In genomic region chr3:16249336-16249735, GRCh38 we compare ENCODE assay signal across 9 cellular contexts. TPM values are rescaled to one million over a fixed set of nuclear protein-coding genes. Genes with fewer than 3 reads are reported as not detected.
DNase-seq lines count a peak whose midpoint lies in the region; ATAC-seq and TF ChIP-seq lines count a peak whose summit lies in the region.
"Had no signal": no experiment of that assay in that cellular context is flagged by ENCODE, and none has a peak within 500 bp of the region (broad histone marks: within the 10 kb centered on the region; RNA-seq: fewer than 3 reads in every experiment).

No MANE protein-coding gene starts in this region.

- no peaks in the 10 kb centered on the region for H3K27me3 ChIP-seq in upper lobe of right lung

- peak; percentile 32 for TF ChIP-seq CTCF in upper lobe of right lung (IDR thresholded peaks at IDR 0.05)

- peaks cover 20% of the 10 kb centered on the region for H3K4me1 ChIP-seq in upper lobe of right lung

- no peak overlapping the region for H3K4me3 ChIP-seq in upper lobe of right lung
- H3K4me3 ChIP-seq: mucosa of descending colon had no signal

- H3K27ac ChIP-seq in upper lobe of right lung: no peak overlapping the region

- intact Hi-C loops in upper lobe of right lung (cut with DNase I): loop anchor here (5.0 kb wide), 1 partner anchor 197 kb away; no protein-coding TSS in a partner anchor

- no peak overlapping the region for H3K4me3 Mint-ChIP-seq in T-helper 17 cell

- H3K27me3 Mint-ChIP-seq in T-helper 17 cell: no peaks in the 10 kb centered on the region

- no peaks in the 10 kb centered on the region for H3K36me3 ChIP-seq in upper lobe of right lung

- H3K4me1 Mint-ChIP-seq in T-helper 17 cell: peaks cover 10% of the 10 kb centered on the region

- no peak overlapping the region for H3K27ac Mint-ChIP-seq in T-helper 17 cell

- ATAC-seq in upper lobe of right lung (no peak), T-helper 17 cell (no peak)
- ATAC-seq: mucosa of descending colon had no signal

- no peaks in the 10 kb centered on the region for H3K36me3 Mint-ChIP-seq in T-helper 17 cell (ENCODE audit: low read depth)

- peak; percentile 13 for DNase-seq in stimulated activated CD4-positive, alpha-beta T cell treated with anti-CD3 and anti-CD28 coated beads, Interleukin-4, amount 100 ng/mL, for 24 hours
- DNase-seq in stimulated activated CD4-positive, alpha-beta T cell treated with anti-CD3 and anti-CD28 coated beads, Interleukin-12 subunit alpha, Interleukin-12 subunit beta, amount 100 ng/mL, for 4 hours: no peak
- DNase-seq in NCI-H524 treated with DMSO at 0.1 percent for 48 hours (lab: John Stamatoyannopoulos, UW) (peak; percentile 16), dermis blood vessel endothelial cell (peak; percentile 73), upper lobe of right lung (no peak), NCI-H2196 (lab: John Stamatoyannopoulos, UW; ENCODE audit: unreplicated experiment) (no peak), T-helper 17 cell (no peak)
- no peak for DNase-seq in stimulated activated naive CD4-positive, alpha-beta T cell treated with Interleukin-2 at 50 U/mL for 16 hours (lab: John Stamatoyannopoulos, UW)

- H3K9me3 ChIP-seq in upper lobe of right lung: no peaks in the 10 kb centered on the region
- no peaks in the 10 kb centered on the region for H3K9me3 ChIP-seq in T-helper 17 cell (ENCODE audit: control insufficient read depth, low read length, poor library complexity, severe bottlenecking)
- H3K9me3 ChIP-seq: mucosa of descending colon had no signal

RNA-seq across cellular contexts. Expression of gene DPH3, which starts 15.4 kb away (rescaled TPM):
- total RNA-seq in dermis blood vessel endothelial cell (21.3 and 26.8 TPM in 2 replicates), upper lobe of right lung (29.8 TPM), T-helper 17 cell (10 to 100 TPM; 16.1 to 22.8 TPM)

RNA-seq across cellular contexts. Expression of gene OXNAD1, which starts 15.7 kb away (rescaled TPM):
- total RNA-seq in dermis blood vessel endothelial cell: 18.0 and 20.1 TPM in 2 replicates
- total RNA-seq in upper lobe of right lung: 12.8 TPM
- total RNA-seq in T-helper 17 cell: 10 to 100 TPM; 73.1 to 89.3 TPM

Comparison
In these comparisons a context has a peak if more than half of its experiments do, and no peak if none do; other contexts are left out.
1. DNase-seq: peak in stimulated activated CD4-positive, alpha-beta T cell treated with anti-CD3 and anti-CD28 coated beads, Interleukin-4, amount 100 ng/mL, for 24 hours (single experiment), NCI-H524 treated with DMSO at 0.1 percent for 48 hours (single experiment) and dermis blood vessel endothelial cell (single experiment); none in stimulated activated CD4-positive, alpha-beta T cell treated with anti-CD3 and anti-CD28 coated beads, Interleukin-12 subunit alpha, Interleukin-12 subunit beta, amount 100 ng/mL, for 4 hours (single experiment), upper lobe of right lung (single experiment), NCI-H2196 (single experiment), T-helper 17 cell (0 of 3) and stimulated activated naive CD4-positive, alpha-beta T cell treated with Interleukin-2 at 50 U/mL for 16 hours (single experiment).